Comparison of ENCODE assay signal across 1 cellular context in the genomic region with DNA sequence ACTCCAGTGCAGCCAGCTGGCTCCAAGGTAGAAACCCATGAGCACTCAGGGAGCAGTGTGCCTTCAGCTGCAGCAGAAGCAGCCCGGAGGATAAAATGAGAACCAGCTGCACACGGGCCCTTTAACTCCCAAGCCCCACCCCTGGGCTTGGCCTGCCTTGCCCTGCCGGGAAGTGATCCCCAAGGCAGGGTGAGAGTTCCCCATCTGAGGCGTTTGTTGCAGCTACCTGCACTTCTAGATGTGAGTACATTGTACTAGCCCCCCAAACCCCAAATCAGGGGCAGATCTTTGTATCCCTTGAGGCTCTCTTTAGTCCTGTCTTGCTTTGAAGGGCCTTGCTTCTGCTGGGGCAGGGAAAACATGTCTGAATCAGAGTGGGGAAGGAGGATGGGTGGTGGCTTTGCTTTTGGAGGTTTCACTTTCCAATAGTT.
A peak's percentile ranks its signal among the peaks of the same experiment; 100 is the strongest.
TF ChIP-seq lines count a peak whose summit lies in the region.

A gene (plus strand): TSS at position 192 of the 431 bp plus-strand sequence. CDS start 10,088 bp downstream, outside the sequence.

TF ChIP-seq in HepG2, 621 proteins besides CTCF, POLR2A, EP300 and RAD21 (continued from another document):
- TF ChIP-seq ZNF761 (CRISPR knock-in tag; conservative IDR thresholded peaks at IDR 0.05) (0 out of 2 replicates have a peak, but pooled peaks have one; percentile 26), ZNF232 (CRISPR knock-in tag; IDR thresholded peaks at IDR 0.05; ENCODE audit: borderline replicate concordance) (no peak), NFE2L2 (IDR thresholded peaks at IDR 0.05; ENCODE audit: low read length) (no peak), KLF11 (CRISPR knock-in tag; IDR thresholded peaks at IDR 0.05) (no peak), ZNF552 (CRISPR knock-in tag; IDR thresholded peaks at IDR 0.05; ENCODE audit: borderline replicate concordance) (no peak), ZSCAN29 (CRISPR knock-in tag; conservative IDR thresholded peaks at IDR 0.05) (0 out of 2 replicates have a peak, but pooled peaks have one; percentile 9), XBP1 (CRISPR knock-in tag; IDR thresholded peaks at IDR 0.05) (no peak), FOXK1 (CRISPR knock-in tag; IDR thresholded peaks at IDR 0.05; ENCODE audit: borderline replicate concordance, low read depth) (no peak), MIER2 (CRISPR knock-in tag; IDR thresholded peaks at IDR 0.05) (0 out of 2 replicates have a peak, but pooled peaks have one; percentile 17), CBFB (CRISPR knock-in tag; IDR thresholded peaks at IDR 0.05) (no peak), ZNF781 (CRISPR knock-in tag; IDR thresholded peaks at IDR 0.05; ENCODE audit: borderline replicate concordance, not compliant biosample characterization) (no peak), ZNF891 (CRISPR knock-in tag; IDR thresholded peaks at IDR 0.05) (0 out of 2 replicates have a peak, but pooled peaks have one; percentile 2), NR2F2 (IDR thresholded peaks at IDR 0.05; ENCODE audit: borderline replicate concordance, low read depth) (no peak), HHEX (CRISPR knock-in tag; IDR thresholded peaks at IDR 0.05) (no peak), DMAP1 (CRISPR knock-in tag; IDR thresholded peaks at IDR 0.05) (no peak), NCOA2 (CRISPR knock-in tag; IDR thresholded peaks at IDR 0.05) (0 out of 2 replicates have a peak, but pooled peaks have one; percentile 18), ZNF839 (CRISPR knock-in tag; IDR thresholded peaks at IDR 0.05; ENCODE audit: borderline replicate concordance) (no peak), ZNF256 (CRISPR knock-in tag; conservative IDR thresholded peaks at IDR 0.05) (no peak), TOPORS (CRISPR knock-in tag; IDR thresholded peaks at IDR 0.05) (no peak), TBX2 (CRISPR knock-in tag; IDR thresholded peaks at IDR 0.05; ENCODE audit: borderline replicate concordance) (peak; percentile 12; the same call in 1 of the 2 replicates), ZBTB42 (CRISPR knock-in tag; IDR thresholded peaks at IDR 0.05) (no peak), SATB2 (CRISPR knock-in tag; IDR thresholded peaks at IDR 0.05) (no peak), ZNF383 (CRISPR knock-in tag; IDR thresholded peaks at IDR 0.05; ENCODE audit: borderline replicate concordance) (no peak), NFKB2 (CRISPR knock-in tag; IDR thresholded peaks at IDR 0.05; ENCODE audit: borderline replicate concordance) (no peak; the same call in 1 of the 2 replicates), NR1H2 (CRISPR knock-in tag; IDR thresholded peaks at IDR 0.05; ENCODE audit: borderline replicate concordance, low read depth) (no peak), ZNF263 (CRISPR knock-in tag; IDR thresholded peaks at IDR 0.05) (peak; percentile 48; the same call in 1 of the 2 replicates), PRPF4 (IDR thresholded peaks at IDR 0.05; ENCODE audit: low read depth, low read length, poor library complexity, severe bottlenecking) (no peak)
- TF ChIP-seq, protein P1, sequence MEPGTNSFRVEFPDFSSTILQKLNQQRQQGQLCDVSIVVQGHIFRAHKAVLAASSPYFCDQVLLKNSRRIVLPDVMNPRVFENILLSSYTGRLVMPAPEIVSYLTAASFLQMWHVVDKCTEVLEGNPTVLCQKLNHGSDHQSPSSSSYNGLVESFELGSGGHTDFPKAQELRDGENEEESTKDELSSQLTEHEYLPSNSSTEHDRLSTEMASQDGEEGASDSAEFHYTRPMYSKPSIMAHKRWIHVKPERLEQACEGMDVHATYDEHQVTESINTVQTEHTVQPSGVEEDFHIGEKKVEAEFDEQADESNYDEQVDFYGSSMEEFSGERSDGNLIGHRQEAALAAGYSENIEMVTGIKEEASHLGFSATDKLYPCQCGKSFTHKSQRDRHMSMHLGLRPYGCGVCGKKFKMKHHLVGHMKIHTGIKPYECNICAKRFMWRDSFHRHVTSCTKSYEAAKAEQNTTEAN (CRISPR knock-in tag; conservative IDR thresholded peaks at IDR 0.05), result no peak
- TF ChIP-seq, protein P2, sequence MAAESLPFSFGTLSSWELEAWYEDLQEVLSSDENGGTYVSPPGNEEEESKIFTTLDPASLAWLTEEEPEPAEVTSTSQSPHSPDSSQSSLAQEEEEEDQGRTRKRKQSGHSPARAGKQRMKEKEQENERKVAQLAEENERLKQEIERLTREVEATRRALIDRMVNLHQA (CRISPR knock-in tag; IDR thresholded peaks at IDR 0.05), result no peak
- TF ChIP-seq, protein P3, sequence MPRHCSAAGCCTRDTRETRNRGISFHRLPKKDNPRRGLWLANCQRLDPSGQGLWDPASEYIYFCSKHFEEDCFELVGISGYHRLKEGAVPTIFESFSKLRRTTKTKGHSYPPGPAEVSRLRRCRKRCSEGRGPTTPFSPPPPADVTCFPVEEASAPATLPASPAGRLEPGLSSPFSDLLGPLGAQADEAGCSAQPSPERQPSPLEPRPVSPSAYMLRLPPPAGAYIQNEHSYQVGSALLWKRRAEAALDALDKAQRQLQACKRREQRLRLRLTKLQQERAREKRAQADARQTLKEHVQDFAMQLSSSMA (CRISPR knock-in tag; IDR thresholded peaks at IDR 0.05), result no peak
- TF ChIP-seq, protein P4, sequence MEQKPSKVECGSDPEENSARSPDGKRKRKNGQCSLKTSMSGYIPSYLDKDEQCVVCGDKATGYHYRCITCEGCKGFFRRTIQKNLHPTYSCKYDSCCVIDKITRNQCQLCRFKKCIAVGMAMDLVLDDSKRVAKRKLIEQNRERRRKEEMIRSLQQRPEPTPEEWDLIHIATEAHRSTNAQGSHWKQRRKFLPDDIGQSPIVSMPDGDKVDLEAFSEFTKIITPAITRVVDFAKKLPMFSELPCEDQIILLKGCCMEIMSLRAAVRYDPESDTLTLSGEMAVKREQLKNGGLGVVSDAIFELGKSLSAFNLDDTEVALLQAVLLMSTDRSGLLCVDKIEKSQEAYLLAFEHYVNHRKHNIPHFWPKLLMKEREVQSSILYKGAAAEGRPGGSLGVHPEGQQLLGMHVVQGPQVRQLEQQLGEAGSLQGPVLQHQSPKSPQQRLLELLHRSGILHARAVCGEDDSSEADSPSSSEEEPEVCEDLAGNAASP (CRISPR knock-in tag; IDR thresholded peaks at IDR 0.05; ENCODE audit: borderline replicate concordance), result peak; percentile 30; the same call in 1 of the 2 replicates
- TF ChIP-seq, protein P5, sequence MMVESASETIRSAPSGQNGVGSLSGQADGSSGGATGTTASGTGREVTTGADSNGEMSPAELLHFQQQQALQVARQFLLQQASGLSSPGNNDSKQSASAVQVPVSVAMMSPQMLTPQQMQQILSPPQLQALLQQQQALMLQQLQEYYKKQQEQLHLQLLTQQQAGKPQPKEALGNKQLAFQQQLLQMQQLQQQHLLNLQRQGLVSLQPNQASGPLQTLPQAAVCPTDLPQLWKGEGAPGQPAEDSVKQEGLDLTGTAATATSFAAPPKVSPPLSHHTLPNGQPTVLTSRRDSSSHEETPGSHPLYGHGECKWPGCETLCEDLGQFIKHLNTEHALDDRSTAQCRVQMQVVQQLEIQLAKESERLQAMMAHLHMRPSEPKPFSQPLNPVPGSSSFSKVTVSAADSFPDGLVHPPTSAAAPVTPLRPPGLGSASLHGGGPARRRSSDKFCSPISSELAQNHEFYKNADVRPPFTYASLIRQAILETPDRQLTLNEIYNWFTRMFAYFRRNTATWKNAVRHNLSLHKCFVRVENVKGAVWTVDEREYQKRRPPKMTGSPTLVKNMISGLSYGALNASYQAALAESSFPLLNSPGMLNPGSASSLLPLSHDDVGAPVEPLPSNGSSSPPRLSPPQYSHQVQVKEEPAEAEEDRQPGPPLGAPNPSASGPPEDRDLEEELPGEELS (CRISPR knock-in tag; IDR thresholded peaks at IDR 0.05), result no peak
- TF ChIP-seq, protein P6, sequence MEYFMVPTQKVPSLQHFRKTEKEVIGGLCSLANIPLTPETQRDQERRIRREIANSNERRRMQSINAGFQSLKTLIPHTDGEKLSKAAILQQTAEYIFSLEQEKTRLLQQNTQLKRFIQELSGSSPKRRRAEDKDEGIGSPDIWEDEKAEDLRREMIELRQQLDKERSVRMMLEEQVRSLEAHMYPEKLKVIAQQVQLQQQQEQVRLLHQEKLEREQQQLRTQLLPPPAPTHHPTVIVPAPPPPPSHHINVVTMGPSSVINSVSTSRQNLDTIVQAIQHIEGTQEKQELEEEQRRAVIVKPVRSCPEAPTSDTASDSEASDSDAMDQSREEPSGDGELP (IDR thresholded peaks at IDR 0.05; ENCODE audit: borderline replicate concordance, low read depth), result peak; percentile 39; the same call in 1 of the 2 replicates
- TF ChIP-seq, protein P7, sequence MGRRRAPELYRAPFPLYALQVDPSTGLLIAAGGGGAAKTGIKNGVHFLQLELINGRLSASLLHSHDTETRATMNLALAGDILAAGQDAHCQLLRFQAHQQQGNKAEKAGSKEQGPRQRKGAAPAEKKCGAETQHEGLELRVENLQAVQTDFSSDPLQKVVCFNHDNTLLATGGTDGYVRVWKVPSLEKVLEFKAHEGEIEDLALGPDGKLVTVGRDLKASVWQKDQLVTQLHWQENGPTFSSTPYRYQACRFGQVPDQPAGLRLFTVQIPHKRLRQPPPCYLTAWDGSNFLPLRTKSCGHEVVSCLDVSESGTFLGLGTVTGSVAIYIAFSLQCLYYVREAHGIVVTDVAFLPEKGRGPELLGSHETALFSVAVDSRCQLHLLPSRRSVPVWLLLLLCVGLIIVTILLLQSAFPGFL (CRISPR knock-in tag; IDR thresholded peaks at IDR 0.05), result no peak
- TF ChIP-seq, protein P8, sequence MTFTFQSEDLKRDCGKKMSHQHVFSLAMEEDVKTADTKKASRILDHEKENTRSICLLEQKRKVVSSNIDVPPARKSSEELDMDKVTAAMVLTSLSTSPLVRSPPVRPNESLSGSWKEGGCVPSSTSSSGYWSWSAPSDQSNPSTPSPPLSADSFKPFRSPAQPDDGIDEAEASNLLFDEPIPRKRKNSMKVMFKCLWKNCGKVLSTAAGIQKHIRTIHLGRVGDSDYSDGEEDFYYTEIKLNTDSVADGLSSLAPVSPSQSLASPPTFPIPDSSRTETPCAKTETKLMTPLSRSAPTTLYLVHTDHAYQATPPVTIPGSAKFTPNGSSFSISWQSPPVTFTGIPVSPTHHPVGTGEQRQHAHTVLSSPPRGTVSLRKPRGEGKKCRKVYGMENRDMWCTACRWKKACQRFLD (CRISPR knock-in tag; IDR thresholded peaks at IDR 0.05; ENCODE audit: borderline replicate concordance), result no peak
- TF ChIP-seq, protein P9, sequence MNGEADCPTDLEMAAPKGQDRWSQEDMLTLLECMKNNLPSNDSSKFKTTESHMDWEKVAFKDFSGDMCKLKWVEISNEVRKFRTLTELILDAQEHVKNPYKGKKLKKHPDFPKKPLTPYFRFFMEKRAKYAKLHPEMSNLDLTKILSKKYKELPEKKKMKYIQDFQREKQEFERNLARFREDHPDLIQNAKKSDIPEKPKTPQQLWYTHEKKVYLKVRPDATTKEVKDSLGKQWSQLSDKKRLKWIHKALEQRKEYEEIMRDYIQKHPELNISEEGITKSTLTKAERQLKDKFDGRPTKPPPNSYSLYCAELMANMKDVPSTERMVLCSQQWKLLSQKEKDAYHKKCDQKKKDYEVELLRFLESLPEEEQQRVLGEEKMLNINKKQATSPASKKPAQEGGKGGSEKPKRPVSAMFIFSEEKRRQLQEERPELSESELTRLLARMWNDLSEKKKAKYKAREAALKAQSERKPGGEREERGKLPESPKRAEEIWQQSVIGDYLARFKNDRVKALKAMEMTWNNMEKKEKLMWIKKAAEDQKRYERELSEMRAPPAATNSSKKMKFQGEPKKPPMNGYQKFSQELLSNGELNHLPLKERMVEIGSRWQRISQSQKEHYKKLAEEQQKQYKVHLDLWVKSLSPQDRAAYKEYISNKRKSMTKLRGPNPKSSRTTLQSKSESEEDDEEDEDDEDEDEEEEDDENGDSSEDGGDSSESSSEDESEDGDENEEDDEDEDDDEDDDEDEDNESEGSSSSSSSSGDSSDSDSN (CRISPR knock-in tag; IDR thresholded peaks at IDR 0.05), result peak; percentile 33; the same call in 1 of the 2 replicates
